Comparison of ENCODE assay signal across 26 cellular contexts in genomic region chr3:130757751-130758150, GRCh38. TPM values are rescaled to one million over a fixed set of nuclear protein-coding genes. Genes with fewer than 3 reads are reported as not detected.
A peak's percentile ranks its signal among the peaks of the same experiment; 100 is the strongest.
DNase-seq lines count a peak whose midpoint lies in the region; ATAC-seq, FAIRE-seq and TF ChIP-seq lines count a peak whose summit lies in the region.
"Had no signal": no experiment of that assay in that cellular context is flagged by ENCODE, and none has a peak within 500 bp of the region (broad histone marks: within the 10 kb centered on the region; RNA-seq: fewer than 3 reads in every experiment).

No MANE protein-coding gene starts in this region.

- H3K36me3 Mint-ChIP-seq in glutamatergic neuron (ENCODE audit: unreplicated experiment) = no peaks in the 10 kb centered on the region
- H3K36me3 Mint-ChIP-seq: CD4-positive, CD25-positive, alpha-beta regulatory T cell; CD8-positive, alpha-beta memory T cell had no signal

- H3K9me3 ChIP-seq in HEK293 (ENCODE audit: control insufficient read depth, insufficient read depth, low read depth, low read length) (no peaks in the 10 kb centered on the region), Karpas-422 (ENCODE audit: low read length) (no peaks in the 10 kb centered on the region)
- H3K9me3 ChIP-seq: BE2C had no signal

- DNase-seq in GM12892 (ENCODE audit: insufficient read length) = no peak
- DNase-seq in Karpas-422 = no peak
- no peak for DNase-seq in glutamatergic neuron
- DNase-seq in NCI-H2107 (lab: John Stamatoyannopoulos, UW) = no peak
- DNase-seq in stimulated activated CD4-positive, alpha-beta T cell treated with anti-CD3 and anti-CD28 coated beads, Interleukin-4, amount 100 ng/mL, for 1 hour = no peak
- DNase-seq: ACHN; BE2C; C1 segment of cervical spinal cord; CD4-positive, CD25-positive, alpha-beta regulatory T cell; CD8-positive, alpha-beta memory T cell; COR-L47; DMS 273 treated with DMSO at 0.1 percent for 48 hours; DMS53; DND-41; EL; GM23248; HCEC 1CT had no signal

- peak overlapping the region; percentile 18 for H3K27ac Mint-ChIP-seq in glutamatergic neuron (ENCODE audit: unreplicated experiment)
- H3K27ac Mint-ChIP-seq: CD4-positive, CD25-positive, alpha-beta regulatory T cell; CD8-positive, alpha-beta memory T cell had no signal

- H3K4me1 ChIP-seq in HEK293 (ENCODE audit: control insufficient read depth, insufficient read depth, low read length) = no peaks in the 10 kb centered on the region
- H3K4me1 ChIP-seq in Karpas-422 (ENCODE audit: low read length) = peaks cover 32% of the 10 kb centered on the region

- no peak overlapping the region for H3K4me3 Mint-ChIP-seq in glutamatergic neuron (ENCODE audit: unreplicated experiment)
- H3K4me3 Mint-ChIP-seq: CD4-positive, CD25-positive, alpha-beta regulatory T cell; CD8-positive, alpha-beta memory T cell had no signal

- no peak overlapping the region for H2AFZ ChIP-seq in Karpas-422 (ENCODE audit: low read length)
- H2AFZ ChIP-seq: GM23248 had no signal

- peaks cover 18% of the 10 kb centered on the region for H3K79me2 ChIP-seq in Karpas-422 (ENCODE audit: low read length)

- CTCF ChIA-PET in HEK293 (lab: Yijun Ruan, JAX) = no interaction called here

- no peaks in the 10 kb centered on the region for H3K27me3 Mint-ChIP-seq in glutamatergic neuron (ENCODE audit: unreplicated experiment)

- H3K4me1 Mint-ChIP-seq in glutamatergic neuron (ENCODE audit: low read depth, unreplicated experiment) = no peaks in the 10 kb centered on the region
- H3K4me1 Mint-ChIP-seq: CD8-positive, alpha-beta memory T cell had no signal

- no peaks in the 10 kb centered on the region for H3K36me3 ChIP-seq in HEK293 (ENCODE audit: control insufficient read depth in 2 of 2, insufficient read depth in 1 of 2, low read length in 2 of 2)
- H3K36me3 ChIP-seq in Karpas-422 (ENCODE audit: insufficient read depth, low read length) = no peaks in the 10 kb centered on the region
- H3K36me3 ChIP-seq: BE2C had no signal

- POLR2A ChIA-PET in HEK293 (lab: Yijun Ruan, JAX) = interaction anchor here (3.5 kb wide), 1 partner anchor 136 kb away, joined by 10 read pairs; the partner anchor contains the start of gene ATP2C1

- H4K20me1 ChIP-seq in Karpas-422 (ENCODE audit: insufficient read depth, low read depth, low read length) = no peaks in the 10 kb centered on the region

- H3K9ac ChIP-seq in Karpas-422 (ENCODE audit: low read length) = no peak overlapping the region
- H3K9ac ChIP-seq: GM23248 had no signal

- H3K27ac ChIP-seq in HEK293 (ENCODE audit: extremely low read depth, low read depth, low read length) (no peak overlapping the region), Karpas-422 (ENCODE audit: low read length) (peak overlapping the region; percentile 52)
- H3K27ac ChIP-seq: GM23248, HL-60 had no signal

- no peak for TF ChIP-seq POLR2A in GM12892 (IDR thresholded peaks at IDR 0.05; ENCODE audit: low read depth, low read length)

- H3K27me3 ChIP-seq in Karpas-422 (ENCODE audit: low read length) = no peaks in the 10 kb centered on the region
- H3K27me3 ChIP-seq: BE2C had no signal

- H3K4me3 ChIP-seq in HEK293 (ENCODE audit: low read depth, low read length) = no peak overlapping the region
- peak overlapping the region; percentile 32; the same call in 1 of the 2 replicates for H3K4me3 ChIP-seq in Karpas-422 (ENCODE audit: low read length)
- H3K4me3 ChIP-seq: GM12878, GM23248 had no signal

- TF ChIP-seq CTCF in HEK293 (tag by site-specific recombination; IDR thresholded peaks at IDR 0.05) (no peak), glutamatergic neuron (IDR thresholded peaks at IDR 0.05; ENCODE audit: partially characterized antibody, unreplicated experiment) (no peak)

- no peak for ATAC-seq in HG02763 (IDR thresholded peaks at IDR 0.05; ENCODE audit: unreplicated experiment)
- no peak for ATAC-seq in HG03565 (IDR thresholded peaks at IDR 0.05; ENCODE audit: unreplicated experiment)
- ATAC-seq: HepG2 had no signal

- no peaks in the 10 kb centered on the region for H3K9me2 ChIP-seq in Karpas-422 (replicated peaks; ENCODE audit: insufficient read depth, low read length)

- H3K4me2 ChIP-seq in Karpas-422 (ENCODE audit: low read depth, low read length, poor library complexity, severe bottlenecking) = peak overlapping the region; percentile 60

- peak; percentile 67 for FAIRE-seq in GM12892 (lab: Jason Lieb, UNC)
- FAIRE-seq: A204.1, GM12878, GM18507, HepG2, HTR-8/SVneo had no signal

- no peaks in the 10 kb centered on the region for H3K9me3 Mint-ChIP-seq in glutamatergic neuron (ENCODE audit: unreplicated experiment)
- H3K9me3 Mint-ChIP-seq: CD4-positive, CD25-positive, alpha-beta regulatory T cell; CD8-positive, alpha-beta memory T cell had no signal

TF ChIP-seq in HEK293, 187 proteins besides CTCF, POLR2A, EP300 and RAD21:
- TF ChIP-seq ZNF571 (tag by site-specific recombination; IDR thresholded peaks at IDR 0.05) (no peak), KLF1 (tag by site-specific recombination; IDR thresholded peaks at IDR 0.05) (peak; percentile 99), ZNF366 (tag by site-specific recombination; conservative IDR thresholded peaks at IDR 0.05) (no peak), EGR2 (tag by site-specific recombination; IDR thresholded peaks at IDR 0.05; ENCODE audit: low read depth) (peak; percentile 99), KLF9 (tag by site-specific recombination; IDR thresholded peaks at IDR 0.05; ENCODE audit: low read depth) (peak; percentile 62), ZSCAN4 (tag by site-specific recombination; IDR thresholded peaks at IDR 0.05) (0 out of 2 replicates have a peak, but pooled peaks have one; percentile 21), ZFHX2 (tag by site-specific recombination; conservative IDR thresholded peaks at IDR 0.05) (peak; percentile 97), KLF8 (tag by site-specific recombination; IDR thresholded peaks at IDR 0.05) (peak; percentile 54; the same call in 1 of the 2 replicates), ZNF701 (tag by site-specific recombination; IDR thresholded peaks at IDR 0.05) (no peak)
- TF ChIP-seq, protein P1, sequence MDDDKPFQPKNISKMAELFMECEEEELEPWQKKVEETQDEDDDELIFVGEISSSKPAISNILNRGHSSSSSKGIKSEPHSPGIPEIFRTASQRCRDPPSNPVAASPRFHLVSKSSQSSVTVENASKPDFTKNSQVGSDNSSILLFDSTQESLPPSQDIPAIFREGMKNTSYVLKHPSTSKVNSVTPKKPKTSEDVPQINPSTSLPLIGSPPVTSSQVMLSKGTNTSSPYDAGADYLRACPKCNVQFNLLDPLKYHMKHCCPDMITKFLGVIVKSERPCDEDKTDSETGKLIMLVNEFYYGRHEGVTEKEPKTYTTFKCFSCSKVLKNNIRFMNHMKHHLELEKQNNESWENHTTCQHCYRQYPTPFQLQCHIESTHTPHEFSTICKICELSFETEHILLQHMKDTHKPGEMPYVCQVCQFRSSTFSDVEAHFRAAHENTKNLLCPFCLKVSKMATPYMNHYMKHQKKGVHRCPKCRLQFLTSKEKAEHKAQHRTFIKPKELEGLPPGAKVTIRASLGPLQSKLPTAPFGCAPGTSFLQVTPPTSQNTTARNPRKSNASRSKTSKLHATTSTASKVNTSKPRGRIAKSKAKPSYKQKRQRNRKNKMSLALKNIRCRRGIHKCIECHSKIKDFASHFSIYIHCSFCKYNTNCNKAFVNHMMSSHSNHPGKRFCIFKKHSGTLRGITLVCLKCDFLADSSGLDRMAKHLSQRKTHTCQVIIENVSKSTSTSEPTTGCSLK (tag by site-specific recombination; IDR thresholded peaks at IDR 0.05) = no peak
- TF ChIP-seq, protein P2, sequence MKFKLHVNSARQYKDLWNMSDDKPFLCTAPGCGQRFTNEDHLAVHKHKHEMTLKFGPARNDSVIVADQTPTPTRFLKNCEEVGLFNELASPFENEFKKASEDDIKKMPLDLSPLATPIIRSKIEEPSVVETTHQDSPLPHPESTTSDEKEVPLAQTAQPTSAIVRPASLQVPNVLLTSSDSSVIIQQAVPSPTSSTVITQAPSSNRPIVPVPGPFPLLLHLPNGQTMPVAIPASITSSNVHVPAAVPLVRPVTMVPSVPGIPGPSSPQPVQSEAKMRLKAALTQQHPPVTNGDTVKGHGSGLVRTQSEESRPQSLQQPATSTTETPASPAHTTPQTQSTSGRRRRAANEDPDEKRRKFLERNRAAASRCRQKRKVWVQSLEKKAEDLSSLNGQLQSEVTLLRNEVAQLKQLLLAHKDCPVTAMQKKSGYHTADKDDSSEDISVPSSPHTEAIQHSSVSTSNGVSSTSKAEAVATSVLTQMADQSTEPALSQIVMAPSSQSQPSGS (tag by site-specific recombination; IDR thresholded peaks at IDR 0.05; ENCODE audit: low read depth) = no peak

RNA-seq across cellular contexts. Expression of gene PIK3R4, which starts 11.1 kb away (rescaled TPM):
- 15.0 TPM for polyA plus RNA-seq in GM12892 (2012; ENCODE audit: missing spikeins)
- total RNA-seq in Karpas-422 (2014; rRNA removed; shearing (Covaris generic); ENCODE audit: low replicate concordance) = 27.7 and 46.8 TPM in 2 replicates
- 19.4 TPM for total RNA-seq in glutamatergic neuron (ENCODE audit: unreplicated experiment)
